In genomic region chr5:143314123-143314522, GRCh38 we compare ENCODE assay signal across 16 cellular contexts.
DNase-seq lines count a peak whose midpoint lies in the region; ATAC-seq and TF ChIP-seq lines count a peak whose summit lies in the region.
"Had no signal": no experiment of that assay in that cellular context is flagged by ENCODE, and none has a peak within 500 bp of the region (broad histone marks: within the 10 kb centered on the region; RNA-seq: fewer than 3 reads in every experiment).

No MANE protein-coding gene starts in this region.

- H2AFZ ChIP-seq in fibroblast of lung (ENCODE audit: low read length) = no peak overlapping the region

- no peaks in the 10 kb centered on the region for H3K9me3 Mint-ChIP-seq in activated naive CD4-positive, alpha-beta T cell treated with anti-CD3 and anti-CD28 coated beads, Interleukin-2, amount 50 U/mL, for 72 hours
- H3K9me3 Mint-ChIP-seq in stimulated activated naive B cell treated with anti-CD40 and anti-IgM and Interleukin-4, amounts not matched to agents 10 μg/mL and 1 μg/mL and 100 μg/mL, for 72 hours = no peaks in the 10 kb centered on the region
- no peaks in the 10 kb centered on the region for H3K9me3 Mint-ChIP-seq in type B pancreatic cell
- H3K9me3 Mint-ChIP-seq: mesothelial cell of epicardium had no signal

- H3K27ac Mint-ChIP-seq in activated naive CD4-positive, alpha-beta T cell treated with anti-CD3 and anti-CD28 coated beads, Interleukin-2, amount 50 U/mL, for 72 hours = peak overlapping the region; percentile 43 to 81
- peak overlapping the region; percentile 85 for H3K27ac Mint-ChIP-seq in stimulated activated naive B cell treated with anti-CD40 and anti-IgM and Interleukin-4, amounts not matched to agents 10 μg/mL and 1 μg/mL and 100 μg/mL, for 72 hours
- H3K27ac Mint-ChIP-seq in type B pancreatic cell = no peak overlapping the region
- H3K27ac Mint-ChIP-seq: mesothelial cell of epicardium had no signal

- H3K36me3 ChIP-seq in SJSA1 (peaks cover 63% of the 10 kb centered on the region), fibroblast of lung (ENCODE audit: control insufficient read depth, insufficient read depth, low read length) (peaks cover 7% of the 10 kb centered on the region)
- H3K36me3 ChIP-seq: cardiac muscle cell, prostate gland had no signal

- H3K36me3 Mint-ChIP-seq in activated naive CD4-positive, alpha-beta T cell treated with anti-CD3 and anti-CD28 coated beads, Interleukin-2, amount 50 U/mL, for 72 hours = peaks cover 11 to 30% of the 10 kb centered on the region in 2 donors
- peaks cover 26 to 36% of the 10 kb centered on the region in 2 donors for H3K36me3 Mint-ChIP-seq in stimulated activated naive B cell treated with anti-CD40 and anti-IgM and Interleukin-4, amounts not matched to agents 10 μg/mL and 1 μg/mL and 100 μg/mL, for 72 hours
- peaks cover 36% of the 10 kb centered on the region for H3K36me3 Mint-ChIP-seq in type B pancreatic cell

- peak in 1 of 2 donors; percentile 19 for ATAC-seq in activated naive CD4-positive, alpha-beta T cell treated with anti-CD3 and anti-CD28 coated beads, Interleukin-2, amount 50 U/mL, for 72 hours
- peak; percentile 68 to 71 for ATAC-seq in stimulated activated naive B cell treated with anti-CD40 and anti-IgM and Interleukin-4, amounts not matched to agents 10 μg/mL and 1 μg/mL and 100 μg/mL, for 72 hours (replicated peaks)
- no peak for ATAC-seq in HG02759 (IDR thresholded peaks at IDR 0.05; ENCODE audit: unreplicated experiment)

- no peaks in the 10 kb centered on the region for H3K27me3 Mint-ChIP-seq in stimulated activated naive B cell treated with anti-CD40 and anti-IgM and Interleukin-4, amounts not matched to agents 10 μg/mL and 1 μg/mL and 100 μg/mL, for 72 hours
- no peaks in the 10 kb centered on the region for H3K27me3 Mint-ChIP-seq in type B pancreatic cell

- H3K79me2 ChIP-seq in fibroblast of lung (ENCODE audit: control insufficient read depth, insufficient read depth, low read length) = peaks cover 82% of the 10 kb centered on the region

- no peak overlapping the region for H3K9ac ChIP-seq in fibroblast of lung (ENCODE audit: insufficient read depth, low read length)

- TF ChIP-seq CTCF in fibroblast of lung (conservative IDR thresholded peaks at IDR 0.05 in 1 of 2, IDR thresholded peaks at IDR 0.05 in 1 of 2; ENCODE audit: low read depth in 1 of 2, low read length in 2 of 2) (no peak), type B pancreatic cell (conservative IDR thresholded peaks at IDR 0.05) (no peak)

- peak overlapping the region; percentile 13 for H3K4me2 ChIP-seq in fibroblast of lung (ENCODE audit: extremely low read depth, insufficient read depth, low read length)

- H3K27ac ChIP-seq in SJSA1 (peak overlapping the region; percentile 86), fibroblast of lung (ENCODE audit: insufficient read depth, low read length) (peak overlapping the region; percentile 50)
- H3K27ac ChIP-seq: cardiac muscle cell, prostate gland, SJCRH30 had no signal

- H3K4me1 Mint-ChIP-seq in stimulated activated naive B cell treated with anti-CD40 and anti-IgM and Interleukin-4, amounts not matched to agents 10 μg/mL and 1 μg/mL and 100 μg/mL, for 72 hours = peaks cover 26 to 56% of the 10 kb centered on the region in 2 donors
- peaks cover 11% of the 10 kb centered on the region for H3K4me1 Mint-ChIP-seq in type B pancreatic cell (ENCODE audit: unreplicated experiment)
- H3K4me1 Mint-ChIP-seq: mesothelial cell of epicardium had no signal

- H3K4me3 ChIP-seq in SJSA1 (no peak overlapping the region), fibroblast of lung (replicated peaks in 1 of 4; ENCODE audit: control extremely low read depth in 1 of 4, insufficient read depth in 1 of 4, low read depth in 3 of 4, low read length in 4 of 4) (no peak overlapping the region)
- H3K4me3 ChIP-seq: cardiac muscle cell, prostate gland, SJCRH30 had no signal

- H3K4me1 ChIP-seq in SJSA1 (replicated peaks) = peaks cover 95% of the 10 kb centered on the region
- peaks cover 22% of the 10 kb centered on the region for H3K4me1 ChIP-seq in fibroblast of lung (ENCODE audit: control insufficient read depth, extremely low read depth, insufficient read depth, low read length)
- H3K4me1 ChIP-seq: prostate gland, SJCRH30 had no signal

- H3K4me3 Mint-ChIP-seq in stimulated activated naive B cell treated with anti-CD40 and anti-IgM and Interleukin-4, amounts not matched to agents 10 μg/mL and 1 μg/mL and 100 μg/mL, for 72 hours = peak overlapping the region; percentile 65 to 74
- no peak overlapping the region for H3K4me3 Mint-ChIP-seq in type B pancreatic cell
- H3K4me3 Mint-ChIP-seq: mesothelial cell of epicardium had no signal

- no peaks in the 10 kb centered on the region for H4K20me1 ChIP-seq in fibroblast of lung (ENCODE audit: control insufficient read depth, extremely low read depth, insufficient read depth, low read length)

- H3K9me3 ChIP-seq in SJSA1 (replicated peaks) = no peaks in the 10 kb centered on the region
- no peaks in the 10 kb centered on the region for H3K9me3 ChIP-seq in fibroblast of lung (ENCODE audit: control insufficient read depth, insufficient read depth, low read depth, low read length)
- H3K9me3 ChIP-seq: prostate gland, SJCRH30 had no signal

- H3K27me3 ChIP-seq in SJSA1 (replicated peaks) = no peaks in the 10 kb centered on the region
- no peaks in the 10 kb centered on the region for H3K27me3 ChIP-seq in fibroblast of lung (ENCODE audit: control insufficient read depth, insufficient read depth, low read length)
- H3K27me3 ChIP-seq: cardiac muscle cell, SJCRH30 had no signal

- DNase-seq in activated naive CD4-positive, alpha-beta T cell treated with anti-CD3 and anti-CD28 coated beads, Interleukin-2, amount 50 U/mL, for 72 hours (ENCODE audit: low spot score in 2 of 2) = no peak
- no peak for DNase-seq in activated naive CD4-positive, alpha-beta T cell (lab: John Stamatoyannopoulos, UW)
- DNase-seq in SJSA1 (ENCODE audit: low read depth in 1 of 2, low spot score in 2 of 2) (no peak), fibroblast of lung (ENCODE audit: low read depth in 2 of 2) (no peak), type B pancreatic cell (ENCODE audit: extremely low spot score, unreplicated experiment) (no peak), NCI-H1930 (lab: John Stamatoyannopoulos, UW) (no peak)
- no peak for DNase-seq in stimulated activated naive B cell treated with anti-CD40 and anti-IgM and Interleukin-4, amounts not matched to agents 10 μg/mL and 1 μg/mL and 100 μg/mL, for 72 hours
- DNase-seq: activated CD4-positive, CD25-positive, alpha-beta regulatory T cell; activated T-cell treated with anti-CD3 and anti-CD28 coated beads, Interleukin-2, amount 50 U/mL, for 48 hours; NCI-H187; SJCRH30; stimulated activated CD4-positive, alpha-beta T cell treated with anti-CD3 and anti-CD28 coated beads, Interleukin-2, amount 100 ng/mL, for 24 hours had no signal
